ENCODE assay signal across 7 cellular contexts in the genomic region with DNA sequence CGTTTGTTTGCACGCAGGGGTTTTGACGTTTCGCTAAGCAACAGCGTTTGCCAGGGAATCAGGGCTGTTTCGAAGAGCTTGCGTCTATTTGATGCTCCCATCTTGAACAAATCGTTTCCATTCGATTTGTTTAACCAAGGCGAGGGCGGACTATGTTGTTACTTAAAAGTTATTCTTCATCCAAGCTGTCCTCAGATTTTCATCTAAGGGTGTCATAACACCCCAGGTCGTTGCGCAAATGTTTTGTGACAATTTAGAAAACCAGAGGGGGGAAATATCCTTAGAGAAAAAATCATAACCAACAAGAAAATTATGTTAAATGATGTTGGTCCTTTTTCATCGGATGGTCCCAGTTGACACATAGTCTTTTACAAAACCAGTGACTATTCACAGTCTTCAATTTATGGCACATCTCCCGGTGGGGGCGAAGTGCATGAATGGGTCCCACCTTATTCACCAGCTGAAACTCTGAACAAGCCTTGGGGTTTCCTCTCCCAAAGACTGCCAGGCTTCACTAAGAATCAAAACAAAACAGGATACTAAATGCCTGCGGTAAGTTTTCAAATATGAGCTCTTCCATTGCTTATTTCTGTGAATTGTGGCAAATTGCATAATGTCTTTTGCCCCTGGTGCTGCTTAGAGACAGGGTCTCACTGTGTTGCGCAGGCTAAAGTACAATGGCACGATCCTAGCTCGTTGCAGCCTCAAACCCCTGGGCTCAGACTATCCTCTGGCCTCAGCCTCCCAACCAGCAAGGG.
DNase-seq lines count a peak whose midpoint lies in the region; ATAC-seq and TF ChIP-seq lines count a peak whose summit lies in the region.

No MANE protein-coding gene starts in this region.

- H3K9ac ChIP-seq in skeletal muscle satellite cell (ENCODE audit: low read depth, low read length) = peak overlapping the region; percentile 89

- H3K27ac ChIP-seq in left ventricle myocardium inferior (replicated peaks) = peak overlapping the region; percentile 100

- no peak for ATAC-seq in GM19397 (IDR thresholded peaks at IDR 0.05; ENCODE audit: unreplicated experiment)

- intact Hi-C loops in left ventricle myocardium inferior (cut with micrococcal nuclease) = no loop called here

- H3K4me2 ChIP-seq in skeletal muscle satellite cell (ENCODE audit: low read length) = peak overlapping the region; percentile 86

- no peaks in the 10 kb centered on the region for H3K27me3 ChIP-seq in left ventricle myocardium inferior (ENCODE audit: low read depth)
- no peaks in the 10 kb centered on the region for H3K27me3 ChIP-seq in skeletal muscle satellite cell (ENCODE audit: control insufficient read depth, insufficient read depth, low read length)

- H3K9me3 ChIP-seq in left ventricle myocardium inferior (replicated peaks) = no peaks in the 10 kb centered on the region
- H3K9me3 ChIP-seq in skeletal muscle satellite cell (replicated peaks; ENCODE audit: low read length) = no peaks in the 10 kb centered on the region

- H3K4me1 ChIP-seq in left ventricle myocardium inferior (peaks cover 53% of the 10 kb centered on the region), skeletal muscle satellite cell (ENCODE audit: control insufficient read depth, insufficient read depth, low read length) (peaks cover 32% of the 10 kb centered on the region)

- H3K36me3 ChIP-seq in left ventricle myocardium inferior (no peaks in the 10 kb centered on the region), skeletal muscle satellite cell (ENCODE audit: insufficient read depth, low read length) (no peaks in the 10 kb centered on the region)

- DNase-seq in HFF-Myc (ENCODE audit: extremely low read depth, low read depth) (no peak), left ventricle myocardium inferior (no peak), DMS 273 treated with DMSO at 0.1 percent for 48 hours (lab: John Stamatoyannopoulos, UW) (no peak)
- DNase-seq in activated CD8-positive, alpha-beta memory T cell treated with anti-CD3 and anti-CD28 coated beads, Interleukin-2, amount 50 U/mL, for 4 hours = no peak

- peak overlapping the region; percentile 59 for H3K4me3 ChIP-seq in HFF-Myc (replicated peaks; ENCODE audit: low read depth, low read length)
- peak overlapping the region; percentile 72 for H3K4me3 ChIP-seq in WI38 (ENCODE audit: low read depth, low read length)
- peak overlapping the region; percentile 68 for H3K4me3 ChIP-seq in left ventricle myocardium inferior
- H3K4me3 ChIP-seq in skeletal muscle satellite cell (ENCODE audit: low read length) = peak overlapping the region; percentile 84

- TF ChIP-seq CTCF in HFF-Myc (IDR thresholded peaks at IDR 0.05; ENCODE audit: low read depth, low read length, missing control alignments) (no peak), WI38 (IDR thresholded peaks at IDR 0.05; ENCODE audit: low read depth, low read length) (no peak), left ventricle myocardium inferior (IDR thresholded peaks at IDR 0.05; ENCODE audit: borderline replicate concordance) (no peak)
